ENCODE assay signal across 27 cellular contexts in genomic region chr17:14838567-14838966, GRCh38.
"Had no signal": no experiment of that assay in that cellular context is flagged by ENCODE, and none has a peak within 500 bp of the region (broad histone marks: within the 10 kb centered on the region; RNA-seq: fewer than 3 reads in every experiment).

No MANE protein-coding gene starts in this region.

- H3K4me1 Mint-ChIP-seq: activated CD8-positive, alpha-beta memory T cell treated with anti-CD3 and anti-CD28 coated beads, Interleukin-2, amount 10 ng/mL, durations not matched to agents 7 days and 5 days; activated naive CD4-positive, alpha-beta T cell treated with anti-CD3 and anti-CD28 coated beads, Interleukin-2, amount 50 U/mL, for 24 hours; activated naive CD8-positive, alpha-beta T cell treated with anti-CD3 and anti-CD28 coated beads, Interleukin-2, amount 50 U/mL, for 24 hours; memory B cell; T-helper 17 cell had no signal

- DNase-seq: activated CD4-positive, alpha-beta T cell treated with anti-CD3 and anti-CD28 coated beads, Interleukin-2, amount 50 U/mL, for 1 hour; activated CD4-positive, CD25-positive, alpha-beta regulatory T cell treated with anti-CD3 and anti-CD28 coated beads, Interleukin-2, amount 50 U/mL, for 72 hours; activated CD8-positive, alpha-beta memory T cell treated with anti-CD3 and anti-CD28 coated beads, Interleukin-2, amount 10 ng/mL, durations not matched to agents 7 days and 5 days; activated CD8-positive, alpha-beta T cell treated with anti-CD3 and anti-CD28 coated beads, Interleukin-2, amount 10 ng/mL, durations not matched to agents 7 days and 5 days; activated naive CD8-positive, alpha-beta T cell treated with anti-CD3 and anti-CD28 coated beads, Interleukin-2, amount 50 U/mL, for 24 hours; activated T-cell treated with anti-CD3 and anti-CD28 coated beads, Interleukin-2, amount 50 U/mL, for 48 hours; amygdala; colonic mucosa; effector CD8-positive, alpha-beta T cell; erythroblast; hippocampal formation; naive thymus-derived CD8-positive, alpha-beta T cell; ovary; right lobe of liver; stimulated activated CD4-positive, alpha-beta T cell treated with anti-CD3 and anti-CD28 coated beads, Interleukin-2, amount 100 ng/mL, for 48 hours; stomach; T-helper 17 cell; T1000; tibial artery; upper lobe of right lung had no signal

- FAIRE-seq: endometrium had no signal

- H3K4me3 ChIP-seq: colonic mucosa, gastroesophageal sphincter, ovary, right lobe of liver, stomach, suprapubic skin, tibial artery, upper lobe of right lung had no signal

- H3K27ac ChIP-seq: colonic mucosa, gastroesophageal sphincter, ovary, right lobe of liver, stomach, suprapubic skin, tibial artery, upper lobe of right lung had no signal

- H3K36me3 ChIP-seq: colonic mucosa, gastroesophageal sphincter, ovary, right lobe of liver, stomach, suprapubic skin, tibial artery, upper lobe of right lung had no signal

- H3K27ac Mint-ChIP-seq: activated CD8-positive, alpha-beta memory T cell treated with anti-CD3 and anti-CD28 coated beads, Interleukin-2, amount 10 ng/mL, durations not matched to agents 7 days and 5 days; activated CD8-positive, alpha-beta T cell treated with anti-CD3 and anti-CD28 coated beads, Interleukin-2, amount 10 ng/mL, durations not matched to agents 7 days and 5 days; activated naive CD4-positive, alpha-beta T cell treated with anti-CD3 and anti-CD28 coated beads, Interleukin-2, amount 50 U/mL, for 24 hours; activated naive CD8-positive, alpha-beta T cell treated with anti-CD3 and anti-CD28 coated beads, Interleukin-2, amount 50 U/mL, for 24 hours; activated T-helper 2 cell treated with anti-CD3 and anti-CD28 coated beads, Interferon-gamma antibody, Interleukin-2, Interleukin-4, amounts not matched to agents 10 μg/mL and 5 μg/mL and 100 μg/mL, durations not matched to agents 14 hours and 24 hours and 36 hours; memory B cell; progenitor cell of endocrine pancreas; T-helper 17 cell had no signal

- H3K9me3 Mint-ChIP-seq: activated naive CD4-positive, alpha-beta T cell treated with anti-CD3 and anti-CD28 coated beads, Interleukin-2, amount 50 U/mL, for 24 hours; activated T-helper 2 cell treated with anti-CD3 and anti-CD28 coated beads, Interferon-gamma antibody, Interleukin-2, Interleukin-4, amounts not matched to agents 10 μg/mL and 5 μg/mL and 100 μg/mL, durations not matched to agents 14 hours and 24 hours and 36 hours; memory B cell had no signal

- H3K4me1 ChIP-seq: colonic mucosa, gastroesophageal sphincter, right lobe of liver, stomach, suprapubic skin, tibial artery, upper lobe of right lung had no signal

- ATAC-seq: activated CD8-positive, alpha-beta memory T cell treated with anti-CD3 and anti-CD28 coated beads, Interleukin-2, amount 10 ng/mL, durations not matched to agents 7 days and 5 days; activated CD8-positive, alpha-beta T cell treated with anti-CD3 and anti-CD28 coated beads, Interleukin-2, amount 10 ng/mL, durations not matched to agents 7 days and 5 days; activated naive CD8-positive, alpha-beta T cell treated with anti-CD3 and anti-CD28 coated beads, Interleukin-2, amount 50 U/mL, for 24 hours; gastroesophageal sphincter; naive thymus-derived CD8-positive, alpha-beta T cell; right lobe of liver; T-helper 17 cell; upper lobe of right lung had no signal

- H3K27me3 ChIP-seq: colonic mucosa, gastroesophageal sphincter, ovary, right lobe of liver, tibial artery, upper lobe of right lung had no signal

- H3K9me3 ChIP-seq: colonic mucosa, ovary, right lobe of liver, suprapubic skin, tibial artery, upper lobe of right lung had no signal

- H3K4me3 Mint-ChIP-seq: activated CD8-positive, alpha-beta memory T cell treated with anti-CD3 and anti-CD28 coated beads, Interleukin-2, amount 10 ng/mL, durations not matched to agents 7 days and 5 days; activated CD8-positive, alpha-beta T cell treated with anti-CD3 and anti-CD28 coated beads, Interleukin-2, amount 10 ng/mL, durations not matched to agents 7 days and 5 days; activated naive CD4-positive, alpha-beta T cell treated with anti-CD3 and anti-CD28 coated beads, Interleukin-2, amount 50 U/mL, for 24 hours; activated naive CD8-positive, alpha-beta T cell treated with anti-CD3 and anti-CD28 coated beads, Interleukin-2, amount 50 U/mL, for 24 hours; memory B cell; naive thymus-derived CD8-positive, alpha-beta T cell; T-helper 17 cell had no signal

- H3K27me3 Mint-ChIP-seq: activated CD8-positive, alpha-beta memory T cell treated with anti-CD3 and anti-CD28 coated beads, Interleukin-2, amount 10 ng/mL, durations not matched to agents 7 days and 5 days; progenitor cell of endocrine pancreas had no signal
